Comparison of ENCODE assay signal across 29 cellular contexts in genomic region chr15:79675982-79676381, GRCh38.
DNase-seq lines count a peak whose midpoint lies in the region; ATAC-seq and TF ChIP-seq lines count a peak whose summit lies in the region.
"Had no signal": no experiment of that assay in that cellular context is flagged by ENCODE, and none has a peak within 500 bp of the region (broad histone marks: within the 10 kb centered on the region; RNA-seq: fewer than 3 reads in every experiment).

No MANE protein-coding gene starts in this region.

- peaks cover 3% of the 10 kb centered on the region; the same call in 1 of the 2 replicates for H3K4me1 ChIP-seq in IMR-90 (ENCODE audit: control insufficient read depth, insufficient read depth, low read length)
- H3K4me1 ChIP-seq in smooth muscle cell (ENCODE audit: low read depth), result peaks cover 17% of the 10 kb centered on the region
- H3K4me1 ChIP-seq: Caco-2, left ventricle myocardium inferior, right lobe of liver, SJCRH30, thyroid gland, uterus had no signal

- H3K9me3 ChIP-seq in IMR-90 (ENCODE audit: control insufficient read depth, insufficient read depth, low read length), result no peaks in the 10 kb centered on the region
- no peaks in the 10 kb centered on the region for H3K9me3 ChIP-seq in smooth muscle cell (replicated peaks; ENCODE audit: low read depth)
- H3K9me3 ChIP-seq: Caco-2, left ventricle myocardium inferior, right lobe of liver, SJCRH30, thyroid gland, uterus had no signal

- CTCF ChIA-PET in IMR-90 (lab: Yijun Ruan, JAX), result no interaction called here

- no peak overlapping the region for H3K27ac Mint-ChIP-seq in endothelial cell (ENCODE audit: unreplicated experiment)
- H3K27ac Mint-ChIP-seq: activated CD4-positive, alpha-beta T cell treated with anti-CD3 and anti-CD28 coated beads, Interleukin-2, amount 10 ng/mL, durations not matched to agents 7 days and 5 days; activated T-cell treated with anti-CD3 and anti-CD28 coated beads, Interleukin-2, amount 50 U/mL, for 24 hours; effector memory CD8-positive, alpha-beta T cell; progenitor cell of endocrine pancreas had no signal

- no peak overlapping the region for H4K8ac ChIP-seq in IMR-90 (ENCODE audit: low read depth in 2 of 2, low read length in 2 of 2)

- POLR2A ChIA-PET in IMR-90 (lab: Charles Lee; ENCODE audit: unreplicated experiment), result no interaction called here

- no peaks in the 10 kb centered on the region for H3F3A ChIP-seq in smooth muscle cell (ENCODE audit: low read depth)

- BruUV-seq in IMR-90 (replicated peaks; lab: Mats Ljungman, UMichigan), result no TSS peak

- H3K4me1 Mint-ChIP-seq in endothelial cell (ENCODE audit: unreplicated experiment), result peaks cover 11% of the 10 kb centered on the region

- no peak overlapping the region for H3K4ac ChIP-seq in IMR-90 (ENCODE audit: low read depth, low read length)

- H3K27me3 ChIP-seq in GM06990 (replicated peaks; ENCODE audit: control insufficient read depth, insufficient read depth, low read length) (no peaks in the 10 kb centered on the region), IMR-90 (ENCODE audit: control insufficient read depth, insufficient read depth, low read length) (no peaks in the 10 kb centered on the region), smooth muscle cell (ENCODE audit: low read depth) (no peaks in the 10 kb centered on the region)
- H3K27me3 ChIP-seq: right lobe of liver, SJCRH30, thyroid gland, uterus had no signal

- in situ Hi-C loops in IMR-90 (cut with MboI; ENCODE audit: low sequenced_read_pairs), result no loop called here

- peak overlapping the region; percentile 10; the same call in 1 of the 2 replicates for H2BK120ac ChIP-seq in IMR-90 (ENCODE audit: low read depth, low read length)

- H2AK5ac ChIP-seq in IMR-90 (ENCODE audit: low read depth, low read length), result peak overlapping the region; percentile 45; the same call in 1 of the 2 replicates

- ATAC-seq in IMR-90 (ENCODE audit: low read depth), result no peak
- ATAC-seq: effector memory CD8-positive, alpha-beta T cell; right lobe of liver had no signal

- H3K27me3 Mint-ChIP-seq in endothelial cell (ENCODE audit: unreplicated experiment), result peaks cover 7% of the 10 kb centered on the region

- no peaks in the 10 kb centered on the region for H3K9me3 Mint-ChIP-seq in endothelial cell (ENCODE audit: unreplicated experiment)
- H3K9me3 Mint-ChIP-seq: activated CD4-positive, alpha-beta T cell treated with anti-CD3 and anti-CD28 coated beads, Interleukin-2, amount 10 ng/mL, durations not matched to agents 7 days and 5 days; activated T-cell treated with anti-CD3 and anti-CD28 coated beads, Interleukin-2, amount 50 U/mL, for 24 hours; effector memory CD8-positive, alpha-beta T cell had no signal

- no peak overlapping the region for H3K56ac ChIP-seq in IMR-90 (ENCODE audit: extremely low read depth, insufficient read depth, low read length)

- H3K4me2 ChIP-seq in IMR-90 (ENCODE audit: low read depth, low read length), result no peak overlapping the region
- H3K4me2 ChIP-seq in smooth muscle cell, result no peak overlapping the region

- DNase-seq in GM06990 (ENCODE audit: extremely low read depth, insufficient read length), result no peak
- DNase-seq in IMR-90, result no peak
- DNase-seq in endothelial cell (ENCODE audit: low spot score), result no peak
- DNase-seq in smooth muscle cell (lab: John Stamatoyannopoulos, UW; ENCODE audit: unreplicated experiment), result no peak
- no peak for DNase-seq in GM19238 (ENCODE audit: insufficient read length, low spot score)
- no peak for DNase-seq in stimulated activated CD4-positive, alpha-beta T cell treated with anti-CD3 and anti-CD28 coated beads, Interleukin-15, amount 100 ng/mL, for 24 hours
- no peak for DNase-seq in hippocampal formation (lab: John Stamatoyannopoulos, UW)
- DNase-seq: activated CD4-positive, alpha-beta T cell treated with anti-CD3 and anti-CD28 coated beads, Interleukin-2, amount 10 ng/mL, durations not matched to agents 7 days and 5 days; activated T-cell treated with anti-CD3 and anti-CD28 coated beads, Interleukin-2, amount 50 U/mL, for 24 hours; C1 segment of cervical spinal cord; Caco-2; cortex of kidney; DMS53; effector memory CD8-positive, alpha-beta T cell; foreskin fibroblast; head of caudate nucleus; left ventricle myocardium inferior; MV-4-11; NCI-H1436 treated with DMSO at 0.1 percent for 48 hours; NCI-H2107; NCI-H748 treated with DMSO at 0.1 percent for 48 hours; right lobe of liver; SJCRH30; stimulated activated CD4-positive, alpha-beta T cell treated with anti-CD3 and anti-CD28 coated beads, Interleukin-12 subunit alpha, Interleukin-12 subunit beta, amount 100 ng/mL, for 4 hours; stimulated activated CD4-positive, alpha-beta T cell treated with anti-CD3 and anti-CD28 coated beads, Interleukin-4, amount 100 ng/mL, for 1 hour; T-helper 9 cell; thyroid gland; uterus had no signal

- no peak for TF ChIP-seq RAD21 in IMR-90 (IDR thresholded peaks at IDR 0.05; ENCODE audit: low read length)

- H3K14ac ChIP-seq in IMR-90 (replicated peaks; ENCODE audit: low read depth, low read length), result no peak overlapping the region

- WGBS in IMR-90 (ENCODE audit: extremely low coverage in 2 of 2, insufficient read length in 1 of 2), 2 experiments, result 80% methylated on average over 1 of the region's 5 CpGs; no CpG with 5 or more reads in 1 of the 2 experiments
- WGBS in smooth muscle cell (ENCODE audit: low lambda C conversion rate), result 67% methylated on average over 5 of the region's 5 CpGs

- H3K27ac ChIP-seq in IMR-90 (ENCODE audit: insufficient read depth, low read length) (no peak overlapping the region), smooth muscle cell (ENCODE audit: low read depth) (no peak overlapping the region)
- H3K27ac ChIP-seq: left ventricle myocardium inferior, right lobe of liver, SJCRH30, thyroid gland, uterus had no signal

- no peak overlapping the region for H3K23ac ChIP-seq in IMR-90 (ENCODE audit: low read depth, low read length)

- H3K79me1 ChIP-seq in IMR-90 (ENCODE audit: low read depth in 1 of 2, low read length in 2 of 2), result no peaks in the 10 kb centered on the region

- H3K79me2 ChIP-seq in smooth muscle cell (ENCODE audit: low read depth), result no peaks in the 10 kb centered on the region

- no peak overlapping the region for H3K4me3 Mint-ChIP-seq in endothelial cell (ENCODE audit: unreplicated experiment)
- H3K4me3 Mint-ChIP-seq: activated CD4-positive, alpha-beta T cell treated with anti-CD3 and anti-CD28 coated beads, Interleukin-2, amount 10 ng/mL, durations not matched to agents 7 days and 5 days; activated T-cell treated with anti-CD3 and anti-CD28 coated beads, Interleukin-2, amount 50 U/mL, for 24 hours; effector memory CD8-positive, alpha-beta T cell had no signal

- H3K18ac ChIP-seq in IMR-90 (ENCODE audit: low read depth, low read length), result no peak overlapping the region

- no peak overlapping the region for H2BK5ac ChIP-seq in IMR-90 (ENCODE audit: low read depth, low read length, poor library complexity, severe bottlenecking)

- peak overlapping the region; percentile 32; the same call in 1 of the 2 replicates for H2BK20ac ChIP-seq in IMR-90 (ENCODE audit: low read depth, low read length)

- peak; percentile 1 for TF ChIP-seq CTCF in GM06990 (IDR thresholded peaks at IDR 0.05; ENCODE audit: insufficient read depth, low read length, poor library complexity, severe bottlenecking)
- no peak for TF ChIP-seq CTCF in IMR-90 (conservative IDR thresholded peaks at IDR 0.05; ENCODE audit: low read depth, low read length)
- TF ChIP-seq CTCF in endothelial cell (IDR thresholded peaks at IDR 0.05; ENCODE audit: unreplicated experiment), result peak; percentile 26
- no peak for TF ChIP-seq CTCF in smooth muscle cell (IDR thresholded peaks at IDR 0.05; ENCODE audit: borderline replicate concordance, insufficient read depth, poor library complexity, severe bottlenecking)

- peak overlapping the region; percentile 54; the same call in 1 of the 3 replicates for H2BK15ac ChIP-seq in IMR-90 (ENCODE audit: low read depth, low read length)

- no peak overlapping the region for H4K5ac ChIP-seq in IMR-90 (ENCODE audit: low read depth, low read length)

- dilution Hi-C loops in IMR-90 (cut with HindIII; ENCODE audit: low sequenced_read_pairs, unreplicated experiment), result no loop called here

- peaks cover 8% of the 10 kb centered on the region; the same call in 1 of the 2 replicates for H3K9me1 ChIP-seq in IMR-90 (ENCODE audit: insufficient read depth, low read length)

- H3K9ac ChIP-seq in IMR-90 (ENCODE audit: low read depth, low read length) (no peak overlapping the region), smooth muscle cell (ENCODE audit: low read depth) (no peak overlapping the region)

- H4K91ac ChIP-seq in IMR-90 (ENCODE audit: insufficient read depth, low read depth, low read length), result no peak overlapping the region

- no peaks in the 10 kb centered on the region for H3K36me3 Mint-ChIP-seq in endothelial cell (ENCODE audit: low read depth, unreplicated experiment)

- H4K20me1 ChIP-seq in IMR-90 (ENCODE audit: insufficient read depth, low read length), result no peaks in the 10 kb centered on the region
- no peaks in the 10 kb centered on the region for H4K20me1 ChIP-seq in smooth muscle cell (ENCODE audit: low read depth)

- H3K36me3 ChIP-seq in GM06990 (ENCODE audit: control insufficient read depth, insufficient read depth, low read length), result no peaks in the 10 kb centered on the region
- no peaks in the 10 kb centered on the region for H3K36me3 ChIP-seq in IMR-90 (ENCODE audit: control insufficient read depth, insufficient read depth, low read length)
- H3K36me3 ChIP-seq in smooth muscle cell (ENCODE audit: low read depth), result no peaks in the 10 kb centered on the region
- H3K36me3 ChIP-seq: left ventricle myocardium inferior, right lobe of liver, SJCRH30, thyroid gland, uterus had no signal

- TF ChIP-seq POLR2A in IMR-90 (IDR thresholded peaks at IDR 0.05; ENCODE audit: low read depth, low read length), result no peak

- intact Hi-C loops in IMR-90 (cut with micrococcal nuclease), result no loop called here

- H3K4me3 ChIP-seq in GM06990 (replicated peaks; ENCODE audit: low read depth, low read length) (no peak overlapping the region), IMR-90 (ENCODE audit: insufficient read depth, low read depth, low read length) (no peak overlapping the region), smooth muscle cell (no peak overlapping the region)
- H3K4me3 ChIP-seq: left ventricle myocardium inferior, right lobe of liver, SJCRH30, thyroid gland, uterus had no signal

- H2AFZ ChIP-seq in IMR-90 (replicated peaks; ENCODE audit: low read length, poor library complexity) (peak overlapping the region; percentile 65), smooth muscle cell (ENCODE audit: low read depth) (peak overlapping the region; percentile 2)

- no peak overlapping the region for H2AK9ac ChIP-seq in IMR-90 (replicated peaks; ENCODE audit: low read depth, low read length, poor library complexity)

TF ChIP-seq in IMR-90, 13 proteins besides CTCF, POLR2A, EP300 and RAD21 (continues in another document):
- TF ChIP-seq CHD1 (IDR thresholded peaks at IDR 0.05; ENCODE audit: low read depth, low read length) (no peak), RCOR1 (IDR thresholded peaks at IDR 0.05; ENCODE audit: insufficient replicate concordance, low read length) (no peak), FOS (IDR thresholded peaks at IDR 0.05; ENCODE audit: low read depth, low read length) (no peak), MXI1 (IDR thresholded peaks at IDR 0.05; ENCODE audit: borderline replicate concordance, low read depth, low read length) (no peak), NFE2L2 (IDR thresholded peaks at IDR 0.05; ENCODE audit: low read depth, low read length) (no peak), CEBPB (IDR thresholded peaks at IDR 0.05; ENCODE audit: low read depth, low read length) (no peak)

Comparison
In these comparisons a context has a peak if more than half of its experiments do, and no peak if none do; other contexts are left out.
1. CTCF ChIP-seq: peak in GM06990 (single experiment) and endothelial cell (single experiment); none in IMR-90 (single experiment) and smooth muscle cell (single experiment).